In the genomic region with DNA sequence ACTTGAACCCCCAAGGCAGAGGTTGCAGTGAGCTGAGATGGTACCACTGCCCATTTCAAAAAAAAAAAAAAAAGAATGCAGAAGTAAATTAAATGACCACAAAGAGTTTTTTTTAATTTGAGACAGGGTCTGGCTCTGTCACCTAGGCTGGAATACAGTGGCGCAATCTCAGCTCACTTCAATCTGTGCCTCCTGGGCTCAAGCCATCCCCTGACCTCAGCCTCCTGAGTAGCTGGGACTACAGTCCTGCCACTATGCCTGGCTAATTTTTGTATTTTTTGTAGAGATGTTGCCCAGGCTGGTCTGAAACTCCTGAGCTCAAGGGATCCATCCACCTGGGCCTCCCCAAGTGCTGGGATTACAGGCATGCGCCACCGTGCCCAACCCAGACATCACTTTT, we compare ENCODE assay signal across 26 cellular contexts. TPM values are rescaled to one million over a fixed set of nuclear protein-coding genes. Genes with fewer than 3 reads are reported as not detected.
DNase-seq lines count a peak whose midpoint lies in the region; ATAC-seq and TF ChIP-seq lines count a peak whose summit lies in the region.
"Had no signal": no experiment of that assay in that cellular context is flagged by ENCODE, and none has a peak within 500 bp of the region (broad histone marks: within the 10 kb centered on the region; RNA-seq: fewer than 3 reads in every experiment).

No MANE protein-coding gene starts in this region.

- no peak for DNase-seq in esophagus muscularis mucosa (ENCODE audit: extremely low spot score)
- peak; percentile 53 to 60 for DNase-seq in thyroid gland
- no peak for DNase-seq in SIG-M5 treated with dmso at 0.1 percent for 504 hours (lab: John Stamatoyannopoulos, UW; ENCODE audit: unreplicated experiment)
- no peak for DNase-seq in NCI-H2171 (lab: John Stamatoyannopoulos, UW)
- DNase-seq in CD8-positive, alpha-beta T cell = no peak
- DNase-seq: activated CD4-positive, alpha-beta memory T cell treated with anti-CD3 and anti-CD28 coated beads, Interleukin-2, amount 10 ng/mL, durations not matched to agents 7 days and 5 days; activated CD4-positive, CD25-positive, alpha-beta regulatory T cell treated with anti-CD3 and anti-CD28 coated beads, Interleukin-2, amount 50 U/mL, for 72 hours; activated CD8-positive, alpha-beta memory T cell treated with anti-CD3 and anti-CD28 coated beads, Interleukin-2, amount 50 U/mL, for 4 hours; activated naive CD4-positive, alpha-beta T cell treated with Interleukin-2 at 50 U/mL for 16 hours; brain microvascular endothelial cell; CD4-positive, alpha-beta T cell; Kasumi-1; NCI-H1417 treated with DMSO at 0.1 percent for 48 hours; NCI-H2081; NCI-H2227 treated with DMSO at 0.1 percent for 48 hours; NCI-H526 treated with DMSO at 0.1 percent for 48 hours; nephron progenitor cell; NK-92 treated with Interleukin-12 subunit alpha and Interleukin-12 subunit beta, amount 100 ng/mL, for 24 hours; small intestine; stimulated activated naive CD8-positive, alpha-beta T cell treated with anti-CD3 and anti-CD28 coated beads, Interleukin-15, Interleukin-2, amounts not matched to agents 100 U/mL and 50 U/mL, for 24 hours had no signal

- POLR2A ChIA-PET in CD8-positive, alpha-beta T cell (lab: Charles Lee) = no interaction called here

- intact Hi-C loops in esophagus muscularis mucosa (cut with DNase I) = no loop called here
- intact Hi-C loops in thyroid gland (cut with DNase I) = loop anchor here (10.0 kb wide), 1 partner anchor 46 kb away; no protein-coding TSS in a partner anchor
- intact Hi-C loops in CD8-positive, alpha-beta T cell (cut with DNase I, micrococcal nuclease) = no loop called here

- H3K27me3 ChIP-seq in BLaER1 = no peaks in the 10 kb centered on the region
- H3K27me3 ChIP-seq in esophagus muscularis mucosa = no peaks in the 10 kb centered on the region
- H3K27me3 ChIP-seq in muscle layer of duodenum (ENCODE audit: low read depth, low read length) = no peaks in the 10 kb centered on the region
- no peaks in the 10 kb centered on the region for H3K27me3 ChIP-seq in thyroid gland
- no peaks in the 10 kb centered on the region for H3K27me3 ChIP-seq in CD8-positive, alpha-beta T cell (ENCODE audit: insufficient read depth, low read length)
- H3K27me3 ChIP-seq: brain microvascular endothelial cell had no signal

- H3K36me3 ChIP-seq in BLaER1 = no peaks in the 10 kb centered on the region
- H3K36me3 ChIP-seq in esophagus muscularis mucosa = peaks cover 0 to 11% (median 0%) of the 10 kb centered on the region in 4 donors
- H3K36me3 ChIP-seq in muscle layer of duodenum (ENCODE audit: control insufficient read depth in 1 of 2, insufficient read depth in 2 of 2, low read length in 2 of 2) = peaks cover 0 to 4% of the 10 kb centered on the region in 2 donors
- no peaks in the 10 kb centered on the region for H3K36me3 ChIP-seq in thyroid gland
- H3K36me3 ChIP-seq in CD8-positive, alpha-beta T cell (ENCODE audit: insufficient read depth, low read length) = no peaks in the 10 kb centered on the region

- H3K27me3 Mint-ChIP-seq in CD8-positive, alpha-beta T cell (ENCODE audit: low read depth) = no peaks in the 10 kb centered on the region
- H3K27me3 Mint-ChIP-seq: activated CD4-positive, alpha-beta memory T cell treated with anti-CD3 and anti-CD28 coated beads, Interleukin-2, amount 10 ng/mL, durations not matched to agents 7 days and 5 days; CD4-positive, alpha-beta T cell had no signal

- 98% methylated on average over 3 of the region's 3 CpGs for WGBS in esophagus muscularis mucosa
- WGBS in thyroid gland, 2 donors = 94 to 96% methylated on average over 3 of the region's 3 CpGs

- H3K9ac ChIP-seq in BLaER1 = peak overlapping the region; percentile 61; the same call in 1 of the 2 replicates

- no peak for TF ChIP-seq POLR2A in esophagus muscularis mucosa (IDR thresholded peaks at IDR 0.05; ENCODE audit: low read depth)
- TF ChIP-seq POLR2A in thyroid gland (IDR thresholded peaks at IDR 0.05) = no peak

- H3K4me1 Mint-ChIP-seq in CD8-positive, alpha-beta T cell (ENCODE audit: low read depth) = no peaks in the 10 kb centered on the region

- peak overlapping the region; percentile 85 for H3K4me2 ChIP-seq in BLaER1
- H3K4me2 ChIP-seq: A549, GM23338 had no signal

- H3K4me3 ChIP-seq in BLaER1 (no peak overlapping the region), esophagus muscularis mucosa (no peak overlapping the region), muscle layer of duodenum (ENCODE audit: low read depth in 1 of 2, low read length in 2 of 2) (no peak overlapping the region), thyroid gland (replicated peaks in 1 of 3) (no peak overlapping the region)
- no peak overlapping the region for H3K4me3 ChIP-seq in CD8-positive, alpha-beta T cell (ENCODE audit: low read depth, low read length)
- H3K4me3 ChIP-seq: A549, GM23338, lung had no signal

- peaks cover 33% of the 10 kb centered on the region for H3K4me1 ChIP-seq in BLaER1
- H3K4me1 ChIP-seq in esophagus muscularis mucosa = peaks cover 13 to 20% (median 16%) of the 10 kb centered on the region in 4 donors
- peaks cover 0 to 17% of the 10 kb centered on the region in 2 donors for H3K4me1 ChIP-seq in muscle layer of duodenum (ENCODE audit: control insufficient read depth in 1 of 2, insufficient read depth in 2 of 2, low read length in 2 of 2)
- peaks cover 8 to 12% of the 10 kb centered on the region in 2 donors for H3K4me1 ChIP-seq in thyroid gland
- no peaks in the 10 kb centered on the region for H3K4me1 ChIP-seq in CD8-positive, alpha-beta T cell (ENCODE audit: insufficient read depth, low read length)

- no peak for ATAC-seq in HG02678 (IDR thresholded peaks at IDR 0.05; ENCODE audit: unreplicated experiment)
- no peak for ATAC-seq in CD8-positive, alpha-beta T cell
- ATAC-seq: A549; GM23338; stimulated activated naive CD8-positive, alpha-beta T cell treated with anti-CD3 and anti-CD28 coated beads, Interleukin-15, Interleukin-2, amounts not matched to agents 100 U/mL and 50 U/mL, for 24 hours had no signal

- H3K4me3 Mint-ChIP-seq in CD8-positive, alpha-beta T cell = no peak overlapping the region
- H3K4me3 Mint-ChIP-seq: activated CD4-positive, alpha-beta memory T cell treated with anti-CD3 and anti-CD28 coated beads, Interleukin-2, amount 10 ng/mL, durations not matched to agents 7 days and 5 days; CD4-positive, alpha-beta T cell; GM23338; nephron progenitor cell had no signal

- TF ChIP-seq CTCF in esophagus muscularis mucosa (IDR thresholded peaks at IDR 0.05) (no peak), thyroid gland (IDR thresholded peaks at IDR 0.05) (no peak)
- TF ChIP-seq CTCF in CD8-positive, alpha-beta T cell (IDR thresholded peaks at IDR 0.05) = no peak

- no peak overlapping the region for H3K27ac Mint-ChIP-seq in CD8-positive, alpha-beta T cell
- H3K27ac Mint-ChIP-seq: activated CD4-positive, alpha-beta memory T cell treated with anti-CD3 and anti-CD28 coated beads, Interleukin-2, amount 10 ng/mL, durations not matched to agents 7 days and 5 days; CD4-positive, alpha-beta T cell; GM23338; nephron progenitor cell had no signal

- no peak for TF ChIP-seq EP300 in esophagus muscularis mucosa (IDR thresholded peaks at IDR 0.05)

- H3K36me3 Mint-ChIP-seq in CD8-positive, alpha-beta T cell = no peaks in the 10 kb centered on the region

- H3K9me3 ChIP-seq in BLaER1 = no peaks in the 10 kb centered on the region
- no peaks in the 10 kb centered on the region for H3K9me3 ChIP-seq in esophagus muscularis mucosa
- H3K9me3 ChIP-seq in muscle layer of duodenum (ENCODE audit: control insufficient read depth in 1 of 2, low read length in 2 of 2) = no peaks in the 10 kb centered on the region
- H3K9me3 ChIP-seq in thyroid gland = no peaks in the 10 kb centered on the region
- no peaks in the 10 kb centered on the region for H3K9me3 ChIP-seq in CD8-positive, alpha-beta T cell (ENCODE audit: low read length)
- H3K9me3 ChIP-seq: A549 had no signal

- H3K27ac ChIP-seq in BLaER1 = peak overlapping the region; percentile 65
- H3K27ac ChIP-seq in esophagus muscularis mucosa (replicated peaks in 1 of 4) = peak overlapping the region; percentile 38 to 65 (median 52)
- peak overlapping the region; percentile 62 for H3K27ac ChIP-seq in muscle layer of duodenum (ENCODE audit: low read length)
- H3K27ac ChIP-seq in thyroid gland = peak overlapping the region; percentile 65 to 92 (median 72)
- H3K27ac ChIP-seq in CD8-positive, alpha-beta T cell (ENCODE audit: low read depth, low read length) = no peak overlapping the region
- H3K27ac ChIP-seq: brain microvascular endothelial cell had no signal

- CTCF ChIA-PET in CD8-positive, alpha-beta T cell (lab: Charles Lee) = interaction anchor here (1.0 kb wide), 1 partner anchor 39 kb away, joined by 4 read pairs; no protein-coding TSS in a partner anchor

- no peaks in the 10 kb centered on the region for H3K9me3 Mint-ChIP-seq in CD8-positive, alpha-beta T cell
- H3K9me3 Mint-ChIP-seq: activated CD4-positive, alpha-beta memory T cell treated with anti-CD3 and anti-CD28 coated beads, Interleukin-2, amount 10 ng/mL, durations not matched to agents 7 days and 5 days; CD4-positive, alpha-beta T cell; GM23338; nephron progenitor cell had no signal

- no peaks in the 10 kb centered on the region for H4K20me1 ChIP-seq in BLaER1

RNA-seq across cellular contexts. Expression of a gene that starts 20.2 kb away (rescaled TPM):
- total RNA-seq in esophagus muscularis mucosa = 1 to 10 TPM; 2.5 to 8.4 (median 3.8) TPM
- total RNA-seq in thyroid gland = 10 to 100 TPM in 1 of 4 donors, 1 to 10 TPM in 3; 5.6 to 10.4 (median 7.3) TPM
- total RNA-seq in CD8-positive, alpha-beta T cell = 1 to 10 TPM; 1.9 to 2.9 TPM

Comparison
In these comparisons a context has a peak if more than half of its experiments do, and no peak if none do; other contexts are left out.
1. DNase-seq: peak in thyroid gland (2 of 2); none in esophagus muscularis mucosa (single experiment), SIG-M5 treated with dmso at 0.1 percent for 504 hours (single experiment), NCI-H2171 (single experiment) and CD8-positive, alpha-beta T cell (0 of 7).